Comparison of ENCODE assay signal across 3 cellular contexts in genomic region chr4:4690854-4691253, GRCh38.
"Had no signal": no experiment of that assay in that cellular context is flagged by ENCODE, and none has a peak within 500 bp of the region (broad histone marks: within the 10 kb centered on the region; RNA-seq: fewer than 3 reads in every experiment).

No MANE protein-coding gene starts in this region.

- H3K4me3 ChIP-seq: GM12878 had no signal

- DNase-seq: GDM1, GF-D8 had no signal

- ATAC-seq: GM12878 had no signal
